ENCODE assay signal across 9 cellular contexts in the genomic region with DNA sequence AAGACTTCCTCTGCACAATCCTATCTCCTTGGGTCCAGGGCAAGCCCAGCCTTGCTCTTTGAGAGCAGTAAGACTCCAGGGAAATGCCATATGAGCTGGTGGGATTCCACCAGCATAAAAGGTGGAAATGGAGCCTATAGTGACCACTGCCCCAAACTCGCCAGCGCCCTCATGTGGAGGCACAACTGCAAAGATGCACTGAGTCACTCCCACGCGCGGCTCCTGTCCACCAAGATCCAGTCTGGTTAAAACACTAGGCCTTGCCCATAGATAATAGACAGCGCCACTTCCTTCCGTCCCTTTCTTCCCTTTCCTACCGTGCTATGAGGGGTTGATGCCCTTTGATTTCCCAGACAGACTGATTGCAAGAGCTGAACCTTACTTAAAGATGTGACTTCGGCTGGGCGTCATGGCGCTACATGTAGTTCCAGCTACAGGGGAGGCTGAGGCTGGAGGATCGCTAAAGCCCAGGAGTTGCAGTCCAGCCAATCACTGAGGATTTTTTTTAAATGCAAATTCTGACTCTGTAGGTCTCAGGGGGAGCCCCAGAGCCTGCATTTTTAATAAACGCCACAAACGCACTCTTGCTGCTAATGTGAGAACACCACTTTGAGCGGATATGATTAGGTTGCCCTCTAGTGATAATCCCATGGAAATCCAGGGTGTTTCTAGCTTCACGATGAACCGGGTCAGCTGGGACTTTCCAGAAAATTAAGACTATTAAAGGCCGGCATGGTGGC.
DNase-seq lines count a peak whose midpoint lies in the region; ATAC-seq, FAIRE-seq and TF ChIP-seq lines count a peak whose summit lies in the region.
"Had no signal": no experiment of that assay in that cellular context is flagged by ENCODE, and none has a peak within 500 bp of the region (broad histone marks: within the 10 kb centered on the region; RNA-seq: fewer than 3 reads in every experiment).

No MANE protein-coding gene starts in this region.

- H3K27me3 ChIP-seq in adipocyte (replicated peaks; ENCODE audit: control insufficient read depth, insufficient read depth, low read length), result no peaks in the 10 kb centered on the region
- no peaks in the 10 kb centered on the region for H3K27me3 ChIP-seq in uterus

- no peaks in the 10 kb centered on the region for H3K9me3 ChIP-seq in adipocyte (ENCODE audit: control insufficient read depth, low read length)
- peaks cover 0 to 3% of the 10 kb centered on the region in 2 donors for H3K9me3 ChIP-seq in kidney (ENCODE audit: control insufficient read depth in 1 of 2, low read length in 2 of 2)
- no peaks in the 10 kb centered on the region for H3K9me3 ChIP-seq in uterus

- no peak overlapping the region for H3K4me3 ChIP-seq in adipocyte (ENCODE audit: low read length)
- H3K4me3 ChIP-seq in kidney (ENCODE audit: low read length in 2 of 2), result no peak overlapping the region
- no peak overlapping the region for H3K4me3 ChIP-seq in uterus

- peak; percentile 38 for TF ChIP-seq CTCF in kidney (IDR thresholded peaks at IDR 0.05; ENCODE audit: borderline replicate concordance, extremely low read depth, insufficient read depth)
- TF ChIP-seq CTCF in uterus (IDR thresholded peaks at IDR 0.05), result peak in 3 of 4 experiments; percentile 15 to 43 (median 42)

- ATAC-seq in HG02623 (IDR thresholded peaks at IDR 0.05; ENCODE audit: unreplicated experiment), result no peak
- no peak for ATAC-seq in HG03196 (IDR thresholded peaks at IDR 0.05; ENCODE audit: unreplicated experiment)

- intact Hi-C loops in kidney (cut with DNase I) (no loop called here), uterus (cut with DNase I; ENCODE audit: low total_unique reads) (no loop called here)

- no peak for FAIRE-seq in kidney (lab: Jason Lieb, UNC)
- FAIRE-seq: G401.6 had no signal

- H3K4me1 ChIP-seq in adipocyte (ENCODE audit: control insufficient read depth, insufficient read depth, low read length), result peaks cover 5% of the 10 kb centered on the region
- peaks cover 0 to 8% of the 10 kb centered on the region in 2 donors for H3K4me1 ChIP-seq in kidney (ENCODE audit: control insufficient read depth in 1 of 2, insufficient read depth in 1 of 2, low read depth in 1 of 2, low read length in 2 of 2)
- H3K4me1 ChIP-seq in uterus, result no peaks in the 10 kb centered on the region

- peak; percentile 3 to 45 for DNase-seq in NOMO-1 (lab: John Stamatoyannopoulos, UW; ENCODE audit: unreplicated experiment in 2 of 2)
- DNase-seq in NOMO-1 treated with dmso at 0.1 percent for 144 hours (lab: John Stamatoyannopoulos, UW; ENCODE audit: unreplicated experiment), result no peak
- DNase-seq in LHCN-M2 (ENCODE audit: low read depth), result peak; percentile 67
- peak; percentile 45 for DNase-seq in adipocyte (ENCODE audit: low read depth)
- DNase-seq in kidney, result no peak
- no peak for DNase-seq in uterus

- H3K36me3 ChIP-seq in adipocyte (ENCODE audit: control insufficient read depth, insufficient read depth, low read length, severe bottlenecking), result no peaks in the 10 kb centered on the region
- no peaks in the 10 kb centered on the region for H3K36me3 ChIP-seq in kidney (ENCODE audit: control insufficient read depth in 1 of 2, insufficient read depth in 2 of 2, low read length in 2 of 2)
- no peaks in the 10 kb centered on the region for H3K36me3 ChIP-seq in uterus

- H3K27ac ChIP-seq in kidney (ENCODE audit: low read depth in 2 of 2, low read length in 2 of 2) (no peak overlapping the region), uterus (no peak overlapping the region)

- no peak overlapping the region for H3K9ac ChIP-seq in adipocyte (ENCODE audit: low read length)
- no peak overlapping the region for H3K9ac ChIP-seq in kidney (ENCODE audit: low read length in 2 of 2)

- TF ChIP-seq POLR2A in uterus (IDR thresholded peaks at IDR 0.05), result no peak

Comparison
In these comparisons a context has a peak if more than half of its experiments do, and no peak if none do; other contexts are left out.
1. DNase-seq: peak in NOMO-1 (2 of 2), LHCN-M2 (single experiment) and adipocyte (single experiment); none in NOMO-1 treated with dmso at 0.1 percent for 144 hours (single experiment), kidney (single experiment) and uterus (0 of 2).